In genomic region chr14:67695394-67695949, GRCh38 we compare ENCODE assay signal across 8 cellular contexts. TPM values are rescaled to one million over a fixed set of nuclear protein-coding genes. Genes with fewer than 3 reads are reported as not detected.
DNase-seq lines count a peak whose midpoint lies in the region; ATAC-seq and TF ChIP-seq lines count a peak whose summit lies in the region.

Gene RDH11, minus strand, starts transcription at chr14:67695764. Its CDS starts 61 bp downstream, at chr14:67695703.

- no peaks in the 10 kb centered on the region for H3F3A ChIP-seq in SU-DHL-6 (ENCODE audit: insufficient read depth)

- TF ChIP-seq CTCF in GM10248 (IDR thresholded peaks at IDR 0.05; ENCODE audit: control extremely low read depth, extremely low read depth, low read depth, missing control alignments) (no peak), SU-DHL-6 (IDR thresholded peaks at IDR 0.05; ENCODE audit: insufficient read depth, low read length, poor library complexity, severe bottlenecking) (no peak), ovary (IDR thresholded peaks at IDR 0.05) (no peak), thyroid gland (IDR thresholded peaks at IDR 0.05) (no peak)

- ATAC-seq in HG02610 (IDR thresholded peaks at IDR 0.05; ENCODE audit: unreplicated experiment) = peak; percentile 86
- peak; percentile 87 for ATAC-seq in activated naive CD8-positive, alpha-beta T cell treated with anti-CD3 and anti-CD28 coated beads, Interleukin-2, amount 10 ng/mL, durations not matched to agents 7 days and 5 days (ENCODE audit: low read depth)

- peak within 1 kb of the TSS; percentile 59 for H3K27ac ChIP-seq in SU-DHL-6 (ENCODE audit: low read depth, low read length)
- peak within 1 kb of the TSS; percentile 10 to 40 for H3K27ac ChIP-seq in ovary
- H3K27ac ChIP-seq in thyroid gland = peak within 1 kb of the TSS; percentile 51 to 92 (median 76)

- no peaks in the 10 kb centered on the region for H3K9me2 ChIP-seq in SU-DHL-6 (replicated peaks; ENCODE audit: insufficient read depth, low read length)

- no peaks in the 10 kb centered on the region for H3K9me3 Mint-ChIP-seq in activated naive CD8-positive, alpha-beta T cell treated with anti-CD3 and anti-CD28 coated beads, Interleukin-2, amount 10 ng/mL, durations not matched to agents 7 days and 5 days

- H4K20me1 ChIP-seq in SU-DHL-6 (ENCODE audit: low read depth, low read length) = no peaks in the 10 kb centered on the region

- peaks cover 10% of the 10 kb centered on the region for H3K36me3 Mint-ChIP-seq in activated naive CD8-positive, alpha-beta T cell treated with anti-CD3 and anti-CD28 coated beads, Interleukin-2, amount 10 ng/mL, durations not matched to agents 7 days and 5 days

- intact Hi-C loops in head of caudate nucleus (cut with DNase I) (no loop called here), ovary (cut with DNase I) (no loop called here), thyroid gland (cut with DNase I) (no loop called here)

- POLR2A ChIA-PET in GM10248 (lab: Yijun Ruan, JAX) = no interaction called here
- POLR2A ChIA-PET in activated naive CD8-positive, alpha-beta T cell treated with anti-CD3 and anti-CD28 coated beads, Interleukin-2, amount 10 ng/mL, durations not matched to agents 7 days and 5 days (lab: Charles Lee) = interaction anchor here (0.8 to 2.2 kb wide), 10 partner anchors 9 to 336 kb away, joined by 3 to 14 read pairs (median 6); partner anchors contain the start of genes ATP6V1D, EIF2S1, PIGH and RAD51B

- TF ChIP-seq EP300 in ovary (IDR thresholded peaks at IDR 0.05) = no peak

- H3K4me1 ChIP-seq in ovary (ENCODE audit: insufficient read depth) = peaks cover 5% of the 10 kb centered on the region
- H3K4me1 ChIP-seq in thyroid gland = peaks cover 5 to 7% of the 10 kb centered on the region in 2 donors

- DNase-seq in GM10248 (ENCODE audit: extremely low spot score) (peak; percentile 88), NCI-H1105 (lab: John Stamatoyannopoulos, UW) (peak; percentile 93), head of caudate nucleus (peak; percentile 81 to 97 (median 92)), ovary (peak; percentile 78 to 84 (median 83)), thyroid gland (peak; percentile 86 to 87)
- peak; percentile 78 for DNase-seq in activated naive CD8-positive, alpha-beta T cell treated with anti-CD3 and anti-CD28 coated beads, Interleukin-2, amount 10 ng/mL, durations not matched to agents 7 days and 5 days

- no peaks in the 10 kb centered on the region for H3K27me3 Mint-ChIP-seq in activated naive CD8-positive, alpha-beta T cell treated with anti-CD3 and anti-CD28 coated beads, Interleukin-2, amount 10 ng/mL, durations not matched to agents 7 days and 5 days

- peaks cover 15% of the 10 kb centered on the region for H3K36me3 ChIP-seq in SU-DHL-6 (ENCODE audit: low read length)
- no peaks in the 10 kb centered on the region for H3K36me3 ChIP-seq in ovary
- peaks cover 0 to 6% of the 10 kb centered on the region in 2 donors for H3K36me3 ChIP-seq in thyroid gland

- WGBS in ovary, 3 donors = 0% methylated on average over 25 of the region's 25 CpGs
- 0% methylated on average over 19 to 25 of the region's 25 CpGs for WGBS in thyroid gland, 2 donors

- H2AFZ ChIP-seq in SU-DHL-6 (ENCODE audit: low read depth, low read length, severe bottlenecking) = peak within 1 kb of the TSS; percentile 70

- peaks cover 36% of the 10 kb centered on the region for H3K79me2 ChIP-seq in SU-DHL-6 (ENCODE audit: insufficient read depth, low read length)

- H3K9ac ChIP-seq in SU-DHL-6 (ENCODE audit: low read length) = peak within 1 kb of the TSS; percentile 82

- H3K4me2 ChIP-seq in SU-DHL-6 (ENCODE audit: low read depth, low read length, poor library complexity, severe bottlenecking) = peak within 1 kb of the TSS; percentile 53

- H3K27me3 ChIP-seq in SU-DHL-6 (ENCODE audit: low read length) (no peaks in the 10 kb centered on the region), ovary (no peaks in the 10 kb centered on the region), thyroid gland (no peaks in the 10 kb centered on the region)

- peaks cover 19% of the 10 kb centered on the region for H3K4me1 Mint-ChIP-seq in activated naive CD8-positive, alpha-beta T cell treated with anti-CD3 and anti-CD28 coated beads, Interleukin-2, amount 10 ng/mL, durations not matched to agents 7 days and 5 days

- H3K4me3 ChIP-seq in SU-DHL-6 (ENCODE audit: insufficient read depth, low read length, poor library complexity, severe bottlenecking) (peak within 1 kb of the TSS; percentile 90), ovary (peak within 1 kb of the TSS; percentile 83), thyroid gland (replicated peaks in 1 of 3) (peak within 1 kb of the TSS; percentile 63 to 93 (median 87))

- H3K27ac Mint-ChIP-seq in activated naive CD8-positive, alpha-beta T cell treated with anti-CD3 and anti-CD28 coated beads, Interleukin-2, amount 10 ng/mL, durations not matched to agents 7 days and 5 days = peak within 1 kb of the TSS; percentile 99

- H3K9me3 ChIP-seq in SU-DHL-6 (ENCODE audit: insufficient read depth, low read length) (no peaks in the 10 kb centered on the region), ovary (no peaks in the 10 kb centered on the region), thyroid gland (no peaks in the 10 kb centered on the region)

- peak within 1 kb of the TSS; percentile 99 for H3K4me3 Mint-ChIP-seq in activated naive CD8-positive, alpha-beta T cell treated with anti-CD3 and anti-CD28 coated beads, Interleukin-2, amount 10 ng/mL, durations not matched to agents 7 days and 5 days

- CTCF ChIA-PET in GM10248 (lab: Yijun Ruan, JAX) = interaction anchor here (0.8 to 6.1 kb wide), 7 partner anchors 8 to 268 kb away, joined by 3 to 70 read pairs (median 3); partner anchors contain the start of genes PIGH, RDH12 and ZFYVE26

- peak; percentile 67 for TF ChIP-seq POLR2A in ovary (IDR thresholded peaks at IDR 0.05)
- peak; percentile 39 to 87 for TF ChIP-seq POLR2A in thyroid gland (IDR thresholded peaks at IDR 0.05)

RNA-seq across cellular contexts. Expression of gene RDH11, which starts in this region (rescaled TPM):
- total RNA-seq in activated naive CD8-positive, alpha-beta T cell treated with anti-CD3 and anti-CD28 coated beads, Interleukin-2, amount 10 ng/mL, durations not matched to agents 7 days and 5 days = 10 to 100 TPM; 54.9 to 55.5 TPM
- total RNA-seq in ovary (10 to 100 TPM; 30.3 to 46.9 (median 36.6) TPM), thyroid gland (100 to 1,000 TPM in 3 of 4 donors, 10 to 100 TPM in 1; 72.2 to 158 (median 112) TPM)
- polyA plus RNA-seq in ovary = 10 to 100 TPM; 32.7 to 90.0 TPM

Comparison
In these comparisons a context has a peak if more than half of its experiments do, and no peak if none do; other contexts are left out.
1. Peak in every context shown above with its lines: DNase-seq, ATAC-seq, H3K4me3 ChIP-seq and H3K27ac ChIP-seq.
2. H3K27ac ChIP-seq: peak in every context shown above with its lines; median percentile 76 in thyroid gland; 59 in SU-DHL-6; 25 in ovary.